14 cellular contexts compared by ENCODE assay signal in genomic region chr7:129832282-129832681, GRCh38.
A peak's percentile ranks its signal among the peaks of the same experiment; 100 is the strongest.
DNase-seq lines count a peak whose midpoint lies in the region; ATAC-seq and TF ChIP-seq lines count a peak whose summit lies in the region.
"Had no signal": no experiment of that assay in that cellular context is flagged by ENCODE, and none has a peak within 500 bp of the region (broad histone marks: within the 10 kb centered on the region; RNA-seq: fewer than 3 reads in every experiment).

No MANE protein-coding gene starts in this region.

- peaks cover 26% of the 10 kb centered on the region for H3K27me3 Mint-ChIP-seq in endodermal cell (ENCODE audit: insufficient read depth)
- H3K27me3 Mint-ChIP-seq in naive thymus-derived CD8-positive, alpha-beta T cell: no peaks in the 10 kb centered on the region
- no peaks in the 10 kb centered on the region for H3K27me3 Mint-ChIP-seq in effector memory CD8-positive, alpha-beta T cell

- H3K4me1 ChIP-seq in heart left ventricle (peaks cover 2 to 58% (median 34%) of the 10 kb centered on the region in 12 donors), endodermal cell (ENCODE audit: control insufficient read depth, insufficient read depth, low read length) (peaks cover 16% of the 10 kb centered on the region), upper lobe of right lung (peaks cover 15% of the 10 kb centered on the region)

- H3K9me3 ChIP-seq in heart left ventricle (no peaks in the 10 kb centered on the region), endodermal cell (ENCODE audit: control insufficient read depth, low read length) (no peaks in the 10 kb centered on the region), upper lobe of right lung (no peaks in the 10 kb centered on the region)
- H3K9me3 ChIP-seq: vagina had no signal

- TF ChIP-seq CTCF in heart left ventricle (IDR thresholded peaks at IDR 0.05): no peak
- TF ChIP-seq CTCF in endodermal cell (conservative IDR thresholded peaks at IDR 0.05): no peak
- no peak for TF ChIP-seq CTCF in upper lobe of right lung (IDR thresholded peaks at IDR 0.05)

- no peaks in the 10 kb centered on the region for H3K27me3 ChIP-seq in heart left ventricle
- no peaks in the 10 kb centered on the region for H3K27me3 ChIP-seq in endodermal cell (ENCODE audit: control insufficient read depth, insufficient read depth, low read length, poor library complexity, severe bottlenecking)
- H3K27me3 ChIP-seq in upper lobe of right lung: no peaks in the 10 kb centered on the region
- H3K27me3 ChIP-seq: vagina had no signal

- H3K36me3 ChIP-seq in heart left ventricle (peaks cover 0 to 40% (median 26%) of the 10 kb centered on the region in 9 donors), endodermal cell (ENCODE audit: control insufficient read depth, insufficient read depth, low read length) (peaks cover 39% of the 10 kb centered on the region), upper lobe of right lung (peaks cover 30% of the 10 kb centered on the region)
- H3K36me3 ChIP-seq: WERI-Rb-1 had no signal

- intact Hi-C loops in heart left ventricle (cut with DNase I): loop anchor here in 4 of 10 donors (5.0 to 10.0 kb wide), 4 partner anchors 120 to 180 kb away; partner anchors contain the start of gene UBE2H (in 2 of the 4)
- intact Hi-C loops in Right ventricle myocardium superior (cut with DNase I): no loop called here
- intact Hi-C loops in upper lobe of right lung (cut with DNase I): loop anchor here (10.0 kb wide), 1 partner anchor 183 kb away; no protein-coding TSS in a partner anchor

- H3K4me1 Mint-ChIP-seq in endodermal cell: peaks cover 31% of the 10 kb centered on the region
- H3K4me1 Mint-ChIP-seq in naive thymus-derived CD8-positive, alpha-beta T cell: peaks cover 9 to 17% (median 11%) of the 10 kb centered on the region in 4 donors
- peaks cover 9 to 12% of the 10 kb centered on the region in 2 donors for H3K4me1 Mint-ChIP-seq in effector memory CD8-positive, alpha-beta T cell (ENCODE audit: low read depth in 2 of 2)

- DNase-seq in heart left ventricle (no peak), Right ventricle myocardium superior (no peak), endodermal cell (peak; percentile 47), upper lobe of right lung (no peak), GM19238 (ENCODE audit: insufficient read length, low spot score) (no peak)
- DNase-seq in naive thymus-derived CD8-positive, alpha-beta T cell: no peak
- no peak for DNase-seq in effector memory CD8-positive, alpha-beta T cell
- DNase-seq: Calu3; effector memory CD4-positive, alpha-beta T cell; foreskin melanocyte; NCI-H2227 treated with DMSO at 0.1 percent for 48 hours; WERI-Rb-1 had no signal

- H3K4me3 Mint-ChIP-seq in endodermal cell: no peak overlapping the region
- no peak overlapping the region for H3K4me3 Mint-ChIP-seq in naive thymus-derived CD8-positive, alpha-beta T cell
- H3K4me3 Mint-ChIP-seq in effector memory CD8-positive, alpha-beta T cell: no peak overlapping the region

- no peak overlapping the region for H3K4me3 ChIP-seq in heart left ventricle
- no peak overlapping the region for H3K4me3 ChIP-seq in endodermal cell (ENCODE audit: low read length)
- no peak overlapping the region for H3K4me3 ChIP-seq in upper lobe of right lung
- H3K4me3 ChIP-seq: vagina had no signal

- 92 to 98% (median 97%) methylated on average over 4 of the region's 4 CpGs for WGBS in heart left ventricle, 4 donors
- 94 to 100% methylated on average over 3 to 4 of the region's 4 CpGs for WGBS in endodermal cell (ENCODE audit: insufficient coverage in 1 of 2, insufficient read length in 1 of 2), 2 experiments

- H3K27ac ChIP-seq in heart left ventricle: peak overlapping the region in 10 of 12 donors; percentile 52 to 89 (median 76)
- no peak overlapping the region for H3K27ac ChIP-seq in endodermal cell (ENCODE audit: low read depth, low read length)
- peak overlapping the region; percentile 60 for H3K27ac ChIP-seq in upper lobe of right lung
- H3K27ac ChIP-seq: vagina, WERI-Rb-1 had no signal

- TF ChIP-seq POLR2A in heart left ventricle (IDR thresholded peaks at IDR 0.05): no peak

- no peak overlapping the region for H3K27ac Mint-ChIP-seq in endodermal cell
- peak overlapping the region in 6 of 10 donors; percentile 48 to 81 (median 60) for H3K27ac Mint-ChIP-seq in naive thymus-derived CD8-positive, alpha-beta T cell
- H3K27ac Mint-ChIP-seq in effector memory CD8-positive, alpha-beta T cell: no peak overlapping the region

- POLR2A ChIA-PET in naive thymus-derived CD8-positive, alpha-beta T cell (lab: Charles Lee): no interaction called here

- no peaks in the 10 kb centered on the region for H3K9me3 Mint-ChIP-seq in endodermal cell
- no peaks in the 10 kb centered on the region for H3K9me3 Mint-ChIP-seq in naive thymus-derived CD8-positive, alpha-beta T cell
- no peaks in the 10 kb centered on the region for H3K9me3 Mint-ChIP-seq in effector memory CD8-positive, alpha-beta T cell

- H3K9ac ChIP-seq in endodermal cell (ENCODE audit: extremely low read depth, low read length, poor library complexity, severe bottlenecking): no peak overlapping the region

- peaks cover 35% of the 10 kb centered on the region for H3K36me3 Mint-ChIP-seq in endodermal cell (ENCODE audit: low read depth)
- peaks cover 0 to 38% (median 2%) of the 10 kb centered on the region in 3 donors for H3K36me3 Mint-ChIP-seq in naive thymus-derived CD8-positive, alpha-beta T cell
- H3K36me3 Mint-ChIP-seq in effector memory CD8-positive, alpha-beta T cell (ENCODE audit: insufficient read depth): peaks cover 23% of the 10 kb centered on the region

- ATAC-seq in heart left ventricle (peak in 1 of 4 donors; percentile 1), Right ventricle myocardium superior (ENCODE audit: poor library complexity) (no peak), upper lobe of right lung (no peak), HG02588 (IDR thresholded peaks at IDR 0.05; ENCODE audit: unreplicated experiment) (no peak)
- ATAC-seq in naive thymus-derived CD8-positive, alpha-beta T cell: no peak
- ATAC-seq in effector memory CD8-positive, alpha-beta T cell (replicated peaks): no peak

Comparison
In these comparisons a context has a peak if more than half of its experiments do, and no peak if none do; other contexts are left out.
1. H3K27ac Mint-ChIP-seq: peak in naive thymus-derived CD8-positive, alpha-beta T cell (6 of 10); none in endodermal cell (single experiment) and effector memory CD8-positive, alpha-beta T cell (0 of 2).